ENCODE assay signal across 15 cellular contexts in genomic region chr12:40033260-40033649, GRCh38.
DNase-seq lines count a peak whose midpoint lies in the region; ATAC-seq and TF ChIP-seq lines count a peak whose summit lies in the region.
"Had no signal": no experiment of that assay in that cellular context is flagged by ENCODE, and none has a peak within 500 bp of the region (broad histone marks: within the 10 kb centered on the region; RNA-seq: fewer than 3 reads in every experiment).

No MANE protein-coding gene starts in this region.

- H3K36me3 ChIP-seq in mucosa of rectum (ENCODE audit: control insufficient read depth in 2 of 2, insufficient read depth in 2 of 2, low read length in 2 of 2) (no peaks in the 10 kb centered on the region), testis (ENCODE audit: low read depth, missing control alignments) (no peaks in the 10 kb centered on the region)
- H3K36me3 ChIP-seq: BE2C, thyroid gland had no signal

- H3K9ac ChIP-seq in mucosa of rectum (ENCODE audit: low read depth in 1 of 2, low read length in 2 of 2) = peak overlapping the region in 1 of 2 donors; percentile 1

- H3K4me3 ChIP-seq in mucosa of rectum (ENCODE audit: low read length in 2 of 2) (peak overlapping the region; percentile 38 to 48), testis (no peak overlapping the region), foreskin fibroblast (ENCODE audit: low read depth in 1 of 2, low read length in 2 of 2) (no peak overlapping the region)
- H3K4me3 ChIP-seq: thyroid gland had no signal

- no peak for TF ChIP-seq CTCF in testis (IDR thresholded peaks at IDR 0.05)
- TF ChIP-seq CTCF in foreskin fibroblast (IDR thresholded peaks at IDR 0.05; ENCODE audit: low read depth, low read length) = no peak

- TF ChIP-seq POLR2A in testis (IDR thresholded peaks at IDR 0.05) = no peak

- H3K9me3 ChIP-seq in mucosa of rectum (ENCODE audit: control insufficient read depth in 2 of 2, low read length in 2 of 2) = no peaks in the 10 kb centered on the region
- no peaks in the 10 kb centered on the region for H3K9me3 ChIP-seq in testis
- H3K9me3 ChIP-seq: BE2C, thyroid gland had no signal

- H3K27ac ChIP-seq in mucosa of rectum (ENCODE audit: low read depth in 2 of 2, low read length in 2 of 2) (peak overlapping the region; percentile 39 to 50), testis (no peak overlapping the region)
- H3K27ac ChIP-seq: thyroid gland had no signal

- intact Hi-C loops in testis (cut with DNase I; ENCODE audit: low total_unique reads) = no loop called here

- H3K4me1 ChIP-seq in mucosa of rectum (ENCODE audit: control insufficient read depth in 2 of 2, insufficient read depth in 2 of 2, low read length in 2 of 2) = peaks cover 0 to 12% of the 10 kb centered on the region in 2 donors
- no peaks in the 10 kb centered on the region for H3K4me1 ChIP-seq in testis
- H3K4me1 ChIP-seq: BE2C, thyroid gland had no signal

- ATAC-seq in GM19324 (IDR thresholded peaks at IDR 0.05; ENCODE audit: low FRiP score, unreplicated experiment) (peak; percentile 73), HG03097 (IDR thresholded peaks at IDR 0.05; ENCODE audit: low FRiP score, unreplicated experiment) (peak; percentile 52), HG02852 (IDR thresholded peaks at IDR 0.05; ENCODE audit: unreplicated experiment) (no peak)

- DNase-seq in cerebellum (ENCODE audit: low spot score) = peak; percentile 32
- no peak for DNase-seq in testis
- no peak for DNase-seq in foreskin fibroblast
- DNase-seq: activated CD4-positive, alpha-beta T cell treated with anti-CD3 and anti-CD28 coated beads, Interleukin-2, amount 10 ng/mL, durations not matched to agents 7 days and 5 days; activated naive CD4-positive, alpha-beta T cell treated with anti-CD3 and anti-CD28 coated beads for 36 hours; BE2C; cortex of kidney; NCI-H187; NCI-H526 treated with DMSO at 0.1 percent for 48 hours; stimulated activated CD4-positive, alpha-beta T cell treated with anti-CD3 and anti-CD28 coated beads, Interleukin-12 subunit alpha, Interleukin-12 subunit beta, amount 100 ng/mL, for 4 hours had no signal

- no peaks in the 10 kb centered on the region for H3K27me3 ChIP-seq in mucosa of rectum (ENCODE audit: control insufficient read depth in 2 of 2, insufficient read depth in 2 of 2, low read length in 2 of 2)
- H3K27me3 ChIP-seq in testis = no peaks in the 10 kb centered on the region
- H3K27me3 ChIP-seq: BE2C, thyroid gland had no signal

Comparison
In these comparisons a context has a peak if more than half of its experiments do, and no peak if none do; other contexts are left out.
1. H3K27ac ChIP-seq: peak in mucosa of rectum (2 of 2); none in testis (0 of 2).
2. H3K4me3 ChIP-seq: peak in mucosa of rectum (2 of 2); none in testis (0 of 2) and foreskin fibroblast (0 of 2).